Comparison of ENCODE assay signal across 20 cellular contexts in genomic region chr11:5682890-5683441, GRCh38. TPM values are rescaled to one million over a fixed set of nuclear protein-coding genes. Genes with fewer than 3 reads are reported as not detected.
"Had no signal": no experiment of that assay in that cellular context is flagged by ENCODE, and none has a peak within 500 bp of the region (broad histone marks: within the 10 kb centered on the region; RNA-seq: fewer than 3 reads in every experiment).

No MANE protein-coding gene starts in this region.

RNA-seq across cellular contexts. Expression of gene OR56B1, which starts 53.3 kb away (rescaled TPM):
- total RNA-seq: activated T-helper 1 cell treated with anti-CD3 and anti-CD28 coated beads, Interleukin-12 subunit alpha, Interleukin-12 subunit beta, Interleukin-2, Interleukin-4 antibody, amounts not matched to agents 30 ng/mL and 10 ng/mL and 1 ng/mL, durations not matched to agents 14 hours and 24 hours and 36 hours; adrenal gland; body of pancreas; colonic mucosa; esophagus mucosa; foreskin keratinocyte; left lung; lung; mesenteric fat pad; mucosa of descending colon; myocyte; progenitor cell of endocrine pancreas; renal cortical epithelial cell; skeletal muscle tissue; suprapubic skin had no signal
- polyA plus RNA-seq: adrenal gland, aorta, foreskin keratinocyte, heart left ventricle, neural cell, ovary, urinary bladder had no signal

RNA-seq across cellular contexts. Expression of gene TRIM34, which starts 58.2 kb away (rescaled TPM):
- polyA plus RNA-seq: neural cell had no signal
